In genomic region chr5:40277161-40277906, GRCh38 we compare ENCODE assay signal across 9 cellular contexts.
DNase-seq lines count a peak whose midpoint lies in the region; ATAC-seq lines count a peak whose summit lies in the region.
"Had no signal": no experiment of that assay in that cellular context is flagged by ENCODE, and none has a peak within 500 bp of the region (broad histone marks: within the 10 kb centered on the region; RNA-seq: fewer than 3 reads in every experiment).

No MANE protein-coding gene starts in this region.

- DNase-seq in activated CD4-positive, alpha-beta T cell treated with anti-CD3 and anti-CD28 coated beads for 48 hours = peak; percentile 52
- DNase-seq in stimulated activated CD4-positive, alpha-beta T cell treated with anti-CD3 and anti-CD28 coated beads, Interleukin-2, amount 100 ng/mL, for 24 hours = peak; percentile 36 to 48
- DNase-seq in SW 1271 (lab: John Stamatoyannopoulos, UW) (no peak), A172 (ENCODE audit: low spot score) (no peak), left lobe of liver (ENCODE audit: low spot score) (no peak)
- DNase-seq: left colon had no signal

- ATAC-seq in GM18907 (IDR thresholded peaks at IDR 0.05; ENCODE audit: unreplicated experiment) (peak; percentile 82), HG02623 (IDR thresholded peaks at IDR 0.05; ENCODE audit: unreplicated experiment) (peak; percentile 82), left lobe of liver (no peak), GM18517 (IDR thresholded peaks at IDR 0.05; ENCODE audit: unreplicated experiment) (no peak)
- ATAC-seq: left colon had no signal

Comparison
In these comparisons a context has a peak if more than half of its experiments do, and no peak if none do; other contexts are left out.
1. ATAC-seq: peak in GM18907 (single experiment) and HG02623 (single experiment); none in left lobe of liver (single experiment) and GM18517 (single experiment).
2. DNase-seq: peak in activated CD4-positive, alpha-beta T cell treated with anti-CD3 and anti-CD28 coated beads for 48 hours (single experiment) and stimulated activated CD4-positive, alpha-beta T cell treated with anti-CD3 and anti-CD28 coated beads, Interleukin-2, amount 100 ng/mL, for 24 hours (2 of 2); none in SW 1271 (0 of 2), A172 (single experiment) and left lobe of liver (single experiment).